In the genomic region with DNA sequence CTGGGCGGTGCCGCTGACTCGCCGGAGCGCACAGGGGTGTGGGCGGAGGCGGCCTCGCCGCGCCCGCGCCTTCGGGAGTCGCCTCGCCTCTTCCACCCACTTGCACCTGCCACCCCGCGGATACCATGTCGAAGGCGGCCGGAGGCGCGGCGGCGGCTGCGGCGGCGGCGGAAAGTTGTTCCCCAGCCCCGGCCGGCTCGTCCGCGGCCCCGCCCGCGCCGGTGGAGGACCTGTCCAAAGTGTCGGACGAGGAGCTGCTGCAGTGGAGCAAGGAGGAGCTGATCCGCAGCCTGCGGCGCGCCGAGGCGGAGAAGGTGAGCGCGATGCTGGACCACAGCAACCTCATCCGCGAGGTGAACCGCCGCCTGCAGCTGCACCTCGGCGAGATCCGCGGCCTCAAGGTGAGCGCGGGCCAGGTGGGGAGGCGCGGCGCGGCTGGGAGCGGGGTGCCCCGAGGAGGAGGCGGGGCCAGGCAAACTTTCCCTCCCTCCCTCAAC, we compare ENCODE assay signal across 8 cellular contexts. TPM values are rescaled to one million over a fixed set of nuclear protein-coding genes. Genes with fewer than 3 reads are reported as not detected.
DNase-seq lines count a peak whose midpoint lies in the region; ATAC-seq and TF ChIP-seq lines count a peak whose summit lies in the region.

No MANE protein-coding gene starts in this region.

- H3K27ac ChIP-seq in ACC112 (ENCODE audit: low read depth, low read length) = no peak overlapping the region
- H3K27ac ChIP-seq in esophagus muscularis mucosa (replicated peaks in 1 of 4) = peak overlapping the region in 3 of 4 donors; percentile 51 to 57 (median 54)

- TF ChIP-seq POLR2A in esophagus muscularis mucosa (IDR thresholded peaks at IDR 0.05; ENCODE audit: low read depth) = no peak

- ATAC-seq in GM19328 (IDR thresholded peaks at IDR 0.05; ENCODE audit: unreplicated experiment) (peak; percentile 17), GM19452 (IDR thresholded peaks at IDR 0.05; ENCODE audit: unreplicated experiment) (no peak)

- no peaks in the 10 kb centered on the region for H3K79me2 ChIP-seq in ACC112 (ENCODE audit: control insufficient read depth, insufficient read depth, low read length, unreplicated experiment)

- intact Hi-C loops in esophagus muscularis mucosa (cut with DNase I) = loop anchor here (5.0 to 10.0 kb wide), 2 partner anchors 560 to 1333 kb away; no protein-coding TSS in a partner anchor

- H2AFZ ChIP-seq in ACC112 (ENCODE audit: low read length, unreplicated experiment) = peak overlapping the region; percentile 64

- no peaks in the 10 kb centered on the region for H3K36me3 ChIP-seq in ACC112 (ENCODE audit: insufficient read depth, low read length)
- H3K36me3 ChIP-seq in esophagus muscularis mucosa = no peaks in the 10 kb centered on the region

- H3K9me3 ChIP-seq in esophagus muscularis mucosa = no peaks in the 10 kb centered on the region

- H3K27me3 Mint-ChIP-seq in osteocyte (ENCODE audit: unreplicated experiment) = peaks cover 15% of the 10 kb centered on the region

- TF ChIP-seq CTCF in esophagus muscularis mucosa (IDR thresholded peaks at IDR 0.05) (no peak), osteocyte (IDR thresholded peaks at IDR 0.05) (no peak)

- H3K36me3 Mint-ChIP-seq in osteocyte (ENCODE audit: unreplicated experiment) = no peaks in the 10 kb centered on the region

- 0% methylated on average over 16 of the region's 64 CpGs for WGBS in esophagus muscularis mucosa

- H3K4me3 Mint-ChIP-seq in osteocyte (ENCODE audit: unreplicated experiment) = peak overlapping the region; percentile 87

- H3K27ac Mint-ChIP-seq in osteocyte (ENCODE audit: unreplicated experiment) = no peak overlapping the region

- no peaks in the 10 kb centered on the region for H3K9me3 Mint-ChIP-seq in osteocyte (ENCODE audit: unreplicated experiment)

- no peaks in the 10 kb centered on the region for H3K27me3 ChIP-seq in ACC112 (ENCODE audit: insufficient read depth, low read length)
- H3K27me3 ChIP-seq in esophagus muscularis mucosa = peaks cover 6 to 81% (median 18%) of the 10 kb centered on the region in 4 donors

- H3K4me1 ChIP-seq in ACC112 (ENCODE audit: control insufficient read depth, insufficient read depth, low read length, unreplicated experiment) = peaks cover 2% of the 10 kb centered on the region
- peaks cover 6 to 28% (median 27%) of the 10 kb centered on the region in 4 donors for H3K4me1 ChIP-seq in esophagus muscularis mucosa

- H3K4me1 Mint-ChIP-seq in osteocyte (ENCODE audit: unreplicated experiment) = peaks cover 15% of the 10 kb centered on the region

- peak overlapping the region; percentile 81 for H3K4me3 ChIP-seq in ACC112 (ENCODE audit: low read depth, low read length)
- peak overlapping the region; percentile 61 to 65 (median 62) for H3K4me3 ChIP-seq in esophagus muscularis mucosa

- TF ChIP-seq EP300 in esophagus muscularis mucosa (IDR thresholded peaks at IDR 0.05) = no peak

- DNase-seq in NCI-H510A treated with DMSO at 0.1 percent for 48 hours (lab: John Stamatoyannopoulos, UW) (peak; percentile 41), esophagus muscularis mucosa (ENCODE audit: extremely low spot score) (peak; percentile 75), osteocyte (ENCODE audit: extremely low spot score, unreplicated experiment) (peak; percentile 85), middle frontal gyrus (ENCODE audit: extremely low spot score, low spot score) (no peak), HUDEP-2 (lab: John Stamatoyannopoulos, UW; ENCODE audit: unreplicated experiment in 76 of 76) (no peak)

RNA-seq across cellular contexts. Expression of a gene that starts 0.8 kb away (rescaled TPM):
- total RNA-seq in esophagus muscularis mucosa (1 to 10 TPM; 4.0 to 6.7 (median 5.8) TPM), osteocyte (1.5 and 1.7 TPM in 2 replicates)

Comparison
In these comparisons a context has a peak if more than half of its experiments do, and no peak if none do; other contexts are left out.
1. DNase-seq: peak in NCI-H510A treated with DMSO at 0.1 percent for 48 hours (single experiment), esophagus muscularis mucosa (single experiment) and osteocyte (single experiment); none in middle frontal gyrus (single experiment) and HUDEP-2 (0 of 76).